ENCODE assay signal across 18 cellular contexts in the genomic region with DNA sequence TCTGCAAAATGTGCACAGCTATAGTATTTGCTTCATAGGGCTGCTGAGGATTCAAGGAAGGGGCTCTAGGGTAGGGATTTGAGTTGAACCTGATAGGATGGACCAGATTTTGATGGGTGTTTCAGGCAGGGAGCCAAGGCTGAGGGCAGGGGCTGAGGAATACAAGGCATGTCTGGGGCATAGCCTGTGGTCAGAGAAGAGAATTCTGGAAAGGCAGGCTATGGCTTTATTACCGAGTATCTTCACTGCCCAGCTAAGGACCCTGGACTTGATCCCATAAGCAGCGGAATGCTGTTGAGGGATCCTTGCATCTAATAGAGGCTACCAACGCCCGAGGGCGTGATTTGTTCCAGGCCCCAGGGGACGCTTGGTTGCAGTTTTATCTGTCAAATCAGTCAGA.
DNase-seq lines count a peak whose midpoint lies in the region; ATAC-seq and TF ChIP-seq lines count a peak whose summit lies in the region.
"Had no signal": no experiment of that assay in that cellular context is flagged by ENCODE, and none has a peak within 500 bp of the region (broad histone marks: within the 10 kb centered on the region; RNA-seq: fewer than 3 reads in every experiment).

No MANE protein-coding gene starts in this region.

- TF ChIP-seq CTCF in PC-9 (conservative IDR thresholded peaks at IDR 0.05), result no peak

- H3K9me2 ChIP-seq in PC-9 (ENCODE audit: insufficient read depth), result no peaks in the 10 kb centered on the region

- intact Hi-C loops in PC-9 (cut with micrococcal nuclease; ENCODE audit: unreplicated experiment), result no loop called here

- H3K4me2 ChIP-seq in PC-9, result 0 out of 2 replicates have a peak overlapping the region, but pooled peaks have one; percentile 61
- no peak overlapping the region for H3K4me2 ChIP-seq in trophoblast cell (ENCODE audit: low read length)

- ATAC-seq in left lobe of liver (no peak), GM18505 (IDR thresholded peaks at IDR 0.05; ENCODE audit: unreplicated experiment) (no peak)
- ATAC-seq: HCT116, K562 had no signal

- H2AK5ac ChIP-seq in trophoblast cell (ENCODE audit: low read length), result peak overlapping the region; percentile 46

- H2AFZ ChIP-seq in PC-9, result no peak overlapping the region
- no peak overlapping the region for H2AFZ ChIP-seq in trophoblast cell (ENCODE audit: insufficient read depth, low read length, poor library complexity)

- TF ChIP-seq POLR2A in GM18505 (IDR thresholded peaks at IDR 0.05; ENCODE audit: borderline replicate concordance, extremely low read depth, insufficient read depth, insufficient read length), result no peak

- H3K9me3 ChIP-seq in PC-9 (ENCODE audit: insufficient read depth, low read depth) (no peaks in the 10 kb centered on the region), trophoblast cell (ENCODE audit: insufficient read depth, low read depth, low read length) (no peaks in the 10 kb centered on the region)

- H4K20me1 ChIP-seq in PC-9 (ENCODE audit: insufficient read depth), result no peaks in the 10 kb centered on the region

- no TSS peak for BruUV-seq in PC-9 (replicated peaks; lab: Mats Ljungman, UMichigan)

- H3K4ac ChIP-seq in trophoblast cell (ENCODE audit: low read depth, low read length), result peak overlapping the region; percentile 37

- CTCF ChIA-PET in PC-9 (lab: Charles Lee), result no interaction called here

- H4K8ac ChIP-seq in trophoblast cell (ENCODE audit: low read depth, low read length), result peak overlapping the region; percentile 20

- peak overlapping the region; percentile 61; the same call in 1 of the 2 replicates for H3K27ac ChIP-seq in PC-9
- peak overlapping the region; percentile 55 for H3K27ac ChIP-seq in trophoblast cell (ENCODE audit: low read depth, low read length)

- H2BK120ac ChIP-seq in trophoblast cell (ENCODE audit: insufficient read depth, low read length, poor library complexity), result peak overlapping the region; percentile 89

- DNase-seq in PC-9 (no peak), left lobe of liver (ENCODE audit: low spot score) (peak; percentile 18), trophoblast cell (peak in 1 of 2 donors; percentile 21), NCI-H1105 treated with DMSO at 0.1 percent for 48 hours (lab: John Stamatoyannopoulos, UW) (no peak), MV-4-11 (lab: John Stamatoyannopoulos, UW) (no peak), ecto neural progenitor cell (ENCODE audit: low spot score) (no peak)
- DNase-seq: ACHN; AML-193; Calu3; CD4-positive, alpha-beta memory T cell; GF-D8; GOT3; H7; HFFc6; IMR-90 had no signal

- H4K91ac ChIP-seq in trophoblast cell (ENCODE audit: low read depth, low read length), result peak overlapping the region; percentile 95

- H3K23ac ChIP-seq in trophoblast cell (ENCODE audit: low read length), result no peak overlapping the region

- H4K12ac ChIP-seq in trophoblast cell (ENCODE audit: low read depth, low read length), result no peak overlapping the region

- no CpG with 5 or more reads among the region's 6 CpGs for WGBS in trophoblast cell (ENCODE audit: extremely low coverage, insufficient coverage, insufficient read length)

- H3K9ac ChIP-seq in trophoblast cell (ENCODE audit: low read length), result no peak overlapping the region

- H3K4me3 ChIP-seq in PC-9 (no peak overlapping the region), trophoblast cell (ENCODE audit: low read depth, low read length) (no peak overlapping the region)
- H3K4me3 ChIP-seq: K562 had no signal

- H3K14ac ChIP-seq in trophoblast cell (ENCODE audit: low read length), result peak overlapping the region; percentile 32

- peaks cover 38% of the 10 kb centered on the region for H3K79me1 ChIP-seq in trophoblast cell (ENCODE audit: low read length)

- no peaks in the 10 kb centered on the region for H3K79me2 ChIP-seq in PC-9 (ENCODE audit: low read depth)
- H3K79me2 ChIP-seq in trophoblast cell (ENCODE audit: control insufficient read depth, insufficient read depth, low read length, poor library complexity), result no peaks in the 10 kb centered on the region

- H3K18ac ChIP-seq in trophoblast cell (ENCODE audit: low read length), result peak overlapping the region; percentile 18

- peaks cover 26% of the 10 kb centered on the region for H3F3A ChIP-seq in PC-9 (ENCODE audit: insufficient read depth, low read depth)

- H3K36me3 ChIP-seq in PC-9 (ENCODE audit: low read depth), result no peaks in the 10 kb centered on the region
- H3K36me3 ChIP-seq in trophoblast cell (ENCODE audit: control insufficient read depth in 1 of 2, insufficient read depth in 2 of 2, low read length in 2 of 2), result no peaks in the 10 kb centered on the region

- POLR2A ChIA-PET in PC-9 (lab: Charles Lee; ENCODE audit: unreplicated experiment), result no interaction called here

- H3K4me1 ChIP-seq in PC-9 (replicated peaks; ENCODE audit: insufficient read depth), result peaks cover 39% of the 10 kb centered on the region
- peaks cover 39 to 41% of the 10 kb centered on the region in 2 experiments for H3K4me1 ChIP-seq in trophoblast cell (ENCODE audit: control insufficient read depth in 1 of 2, insufficient read depth in 2 of 2, low read length in 2 of 2)

- peak overlapping the region; percentile 70 for H2BK5ac ChIP-seq in trophoblast cell (ENCODE audit: low read depth, low read length, poor library complexity)

- peak overlapping the region; percentile 89 for H2BK12ac ChIP-seq in trophoblast cell (ENCODE audit: low read length)

- H3K27me3 ChIP-seq in PC-9 (ENCODE audit: insufficient read depth, low read depth) (no peaks in the 10 kb centered on the region), trophoblast cell (ENCODE audit: insufficient read depth, low read length) (no peaks in the 10 kb centered on the region)
